In the genomic region with DNA sequence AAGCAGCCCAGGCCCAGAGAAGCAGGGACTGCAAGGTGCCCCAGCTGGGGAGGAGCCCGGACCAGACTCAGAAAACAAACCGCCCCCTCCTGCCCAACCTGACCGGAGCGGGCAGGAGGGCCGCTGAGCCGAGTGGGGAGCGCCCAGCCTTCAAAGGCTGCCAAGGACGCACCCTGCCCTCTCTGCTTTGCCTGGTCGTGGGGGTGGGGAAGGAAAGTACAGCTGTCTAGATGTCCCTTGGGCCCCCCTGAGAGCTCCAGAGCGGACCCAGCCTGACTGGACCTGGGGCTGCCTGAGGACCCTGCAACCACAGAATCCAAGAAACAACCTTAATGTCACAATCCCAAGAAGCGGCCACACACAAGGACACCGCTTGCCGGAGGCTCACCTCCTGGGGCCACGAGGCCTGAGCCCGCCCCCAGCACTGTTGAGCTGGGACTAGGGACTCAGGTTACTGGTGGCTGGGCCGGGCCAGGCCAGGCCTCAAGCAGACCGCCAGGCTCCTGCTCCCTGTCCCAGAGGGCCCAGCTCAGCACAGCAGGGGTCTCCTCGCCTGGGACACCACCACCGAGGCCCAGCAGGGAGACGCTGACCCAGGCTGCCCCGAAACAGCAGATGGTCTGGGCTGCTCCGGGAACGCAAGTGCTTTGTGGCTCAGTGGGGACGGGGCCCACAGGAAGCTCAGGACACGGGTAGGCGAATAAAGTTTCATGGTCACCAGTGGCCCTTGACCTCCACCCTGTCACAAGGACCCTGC, we compare ENCODE assay signal across 8 cellular contexts. TPM values are rescaled to one million over a fixed set of nuclear protein-coding genes. Genes with fewer than 3 reads are reported as not detected.
DNase-seq lines count a peak whose midpoint lies in the region; ATAC-seq lines count a peak whose summit lies in the region.

No MANE protein-coding gene starts in this region.

- H3K9ac ChIP-seq in iPS-15b (ENCODE audit: low read depth, low read length): peak overlapping the region; percentile 24

- H3K27me3 ChIP-seq in iPS-15b (ENCODE audit: control insufficient read depth, insufficient read depth, low read length): no peaks in the 10 kb centered on the region

- H3K36me3 Mint-ChIP-seq in activated CD4-positive, alpha-beta T cell treated with anti-CD3 and anti-CD28 coated beads, Interleukin-2, amount 10 ng/mL, durations not matched to agents 24 days and 14 days (ENCODE audit: low read depth): peaks cover 2% of the 10 kb centered on the region
- H3K36me3 Mint-ChIP-seq in activated T-helper 1 cell treated with anti-CD3 and anti-CD28 coated beads, Interleukin-12 subunit alpha, Interleukin-12 subunit beta, Interleukin-2, Interleukin-4 antibody, amounts not matched to agents 30 ng/mL and 10 ng/mL and 1 ng/mL, durations not matched to agents 14 hours and 24 hours and 36 hours (ENCODE audit: low read depth): no peaks in the 10 kb centered on the region
- H3K36me3 Mint-ChIP-seq in stimulated activated effector memory CD8-positive, alpha-beta T cell treated with anti-CD3 and anti-CD28 coated beads, Interleukin-12 subunit alpha, Interleukin-12 subunit beta, amount 100 ng/mL, for 72 hours: no peaks in the 10 kb centered on the region

- no peaks in the 10 kb centered on the region for H3K9me3 Mint-ChIP-seq in activated CD4-positive, alpha-beta T cell treated with anti-CD3 and anti-CD28 coated beads, Interleukin-2, amount 10 ng/mL, durations not matched to agents 24 days and 14 days
- no peaks in the 10 kb centered on the region for H3K9me3 Mint-ChIP-seq in activated T-helper 1 cell treated with anti-CD3 and anti-CD28 coated beads, Interleukin-12 subunit alpha, Interleukin-12 subunit beta, Interleukin-2, Interleukin-4 antibody, amounts not matched to agents 30 ng/mL and 10 ng/mL and 1 ng/mL, durations not matched to agents 14 hours and 24 hours and 36 hours
- no peaks in the 10 kb centered on the region for H3K9me3 Mint-ChIP-seq in stimulated activated effector memory CD8-positive, alpha-beta T cell treated with anti-CD3 and anti-CD28 coated beads, Interleukin-12 subunit alpha, Interleukin-12 subunit beta, amount 100 ng/mL, for 72 hours

- no peak for DNase-seq in activated CD4-positive, alpha-beta T cell treated with anti-CD3 and anti-CD28 coated beads, Interleukin-2, amount 10 ng/mL, durations not matched to agents 24 days and 14 days
- no peak for DNase-seq in activated CD4-positive, alpha-beta T cell treated with anti-CD3 and anti-CD28 coated beads, Interleukin-2, amount 50 U/mL, for 1 hour
- no peak for DNase-seq in activated T-helper 1 cell treated with anti-CD3 and anti-CD28 coated beads, Interleukin-12 subunit alpha, Interleukin-12 subunit beta, Interleukin-2, Interleukin-4 antibody, amounts not matched to agents 30 ng/mL and 10 ng/mL and 1 ng/mL, durations not matched to agents 14 hours and 24 hours and 36 hours (ENCODE audit: low spot score)
- no peak for DNase-seq in stimulated activated effector memory CD8-positive, alpha-beta T cell treated with anti-CD3 and anti-CD28 coated beads, Interleukin-12 subunit alpha, Interleukin-12 subunit beta, amount 100 ng/mL, for 72 hours (ENCODE audit: low spot score in 2 of 2)
- DNase-seq in NK-92 (lab: John Stamatoyannopoulos, UW; ENCODE audit: unreplicated experiment) (no peak), middle frontal gyrus (ENCODE audit: extremely low spot score, low spot score) (no peak)

- no peak for ATAC-seq in stimulated activated effector memory CD8-positive, alpha-beta T cell treated with anti-CD3 and anti-CD28 coated beads, Interleukin-12 subunit alpha, Interleukin-12 subunit beta, amount 100 ng/mL, for 72 hours
- ATAC-seq in GM21619 (IDR thresholded peaks at IDR 0.05; ENCODE audit: unreplicated experiment): no peak

- peak overlapping the region; percentile 58 for H3K27ac Mint-ChIP-seq in activated CD4-positive, alpha-beta T cell treated with anti-CD3 and anti-CD28 coated beads, Interleukin-2, amount 10 ng/mL, durations not matched to agents 24 days and 14 days
- H3K27ac Mint-ChIP-seq in activated T-helper 1 cell treated with anti-CD3 and anti-CD28 coated beads, Interleukin-12 subunit alpha, Interleukin-12 subunit beta, Interleukin-2, Interleukin-4 antibody, amounts not matched to agents 30 ng/mL and 10 ng/mL and 1 ng/mL, durations not matched to agents 14 hours and 24 hours and 36 hours: peak overlapping the region; percentile 63
- H3K27ac Mint-ChIP-seq in stimulated activated effector memory CD8-positive, alpha-beta T cell treated with anti-CD3 and anti-CD28 coated beads, Interleukin-12 subunit alpha, Interleukin-12 subunit beta, amount 100 ng/mL, for 72 hours: no peak overlapping the region

- H3K4me1 Mint-ChIP-seq in activated CD4-positive, alpha-beta T cell treated with anti-CD3 and anti-CD28 coated beads, Interleukin-2, amount 10 ng/mL, durations not matched to agents 24 days and 14 days: peaks cover 17% of the 10 kb centered on the region
- peaks cover 19% of the 10 kb centered on the region for H3K4me1 Mint-ChIP-seq in activated T-helper 1 cell treated with anti-CD3 and anti-CD28 coated beads, Interleukin-12 subunit alpha, Interleukin-12 subunit beta, Interleukin-2, Interleukin-4 antibody, amounts not matched to agents 30 ng/mL and 10 ng/mL and 1 ng/mL, durations not matched to agents 14 hours and 24 hours and 36 hours (ENCODE audit: low read depth)
- peaks cover 24% of the 10 kb centered on the region for H3K4me1 Mint-ChIP-seq in stimulated activated effector memory CD8-positive, alpha-beta T cell treated with anti-CD3 and anti-CD28 coated beads, Interleukin-12 subunit alpha, Interleukin-12 subunit beta, amount 100 ng/mL, for 72 hours

- H3K27me3 Mint-ChIP-seq in activated CD4-positive, alpha-beta T cell treated with anti-CD3 and anti-CD28 coated beads, Interleukin-2, amount 10 ng/mL, durations not matched to agents 24 days and 14 days: peaks cover 9% of the 10 kb centered on the region
- peaks cover 9% of the 10 kb centered on the region for H3K27me3 Mint-ChIP-seq in activated T-helper 1 cell treated with anti-CD3 and anti-CD28 coated beads, Interleukin-12 subunit alpha, Interleukin-12 subunit beta, Interleukin-2, Interleukin-4 antibody, amounts not matched to agents 30 ng/mL and 10 ng/mL and 1 ng/mL, durations not matched to agents 14 hours and 24 hours and 36 hours (ENCODE audit: insufficient read depth)

- no peaks in the 10 kb centered on the region for H3K9me3 ChIP-seq in iPS-15b (ENCODE audit: control insufficient read depth, insufficient read depth, low read length)

- H3K4me3 ChIP-seq in iPS-15b (ENCODE audit: low read depth, low read length): peak overlapping the region; percentile 52

- no peaks in the 10 kb centered on the region for H3K36me3 ChIP-seq in iPS-15b (ENCODE audit: control insufficient read depth, insufficient read depth, low read length)

- H3K4me3 Mint-ChIP-seq in activated CD4-positive, alpha-beta T cell treated with anti-CD3 and anti-CD28 coated beads, Interleukin-2, amount 10 ng/mL, durations not matched to agents 24 days and 14 days: peak overlapping the region; percentile 81
- peak overlapping the region; percentile 82 for H3K4me3 Mint-ChIP-seq in activated T-helper 1 cell treated with anti-CD3 and anti-CD28 coated beads, Interleukin-12 subunit alpha, Interleukin-12 subunit beta, Interleukin-2, Interleukin-4 antibody, amounts not matched to agents 30 ng/mL and 10 ng/mL and 1 ng/mL, durations not matched to agents 14 hours and 24 hours and 36 hours
- H3K4me3 Mint-ChIP-seq in stimulated activated effector memory CD8-positive, alpha-beta T cell treated with anti-CD3 and anti-CD28 coated beads, Interleukin-12 subunit alpha, Interleukin-12 subunit beta, amount 100 ng/mL, for 72 hours: peak overlapping the region; percentile 71

- peaks cover 2% of the 10 kb centered on the region for H3K4me1 ChIP-seq in iPS-15b (ENCODE audit: control insufficient read depth, insufficient read depth, low read length)

- intact Hi-C loops in activated CD4-positive, alpha-beta T cell treated with anti-CD3 and anti-CD28 coated beads, Interleukin-2, amount 10 ng/mL, durations not matched to agents 24 days and 14 days (cut with micrococcal nuclease): loop anchor here (2.0 kb wide), 3 partner anchors 23 to 51 kb away; a partner anchor contains a TSS
- intact Hi-C loops in activated T-helper 1 cell treated with anti-CD3 and anti-CD28 coated beads, Interleukin-12 subunit alpha, Interleukin-12 subunit beta, Interleukin-2, Interleukin-4 antibody, amounts not matched to agents 30 ng/mL and 10 ng/mL and 1 ng/mL, durations not matched to agents 14 hours and 24 hours and 36 hours (cut with micrococcal nuclease): loop anchor here (2.0 kb wide), 1 partner anchor 27 kb away; a partner anchor contains a TSS

RNA-seq across cellular contexts. Expression of a gene that starts 1.4 kb away (rescaled TPM):
- total RNA-seq in activated CD4-positive, alpha-beta T cell treated with anti-CD3 and anti-CD28 coated beads, Interleukin-2, amount 10 ng/mL, durations not matched to agents 24 days and 14 days: 63.2 and 65.9 TPM in 2 replicates
- 66.5 and 72.2 TPM in 2 replicates for total RNA-seq in activated T-helper 1 cell treated with anti-CD3 and anti-CD28 coated beads, Interleukin-12 subunit alpha, Interleukin-12 subunit beta, Interleukin-2, Interleukin-4 antibody, amounts not matched to agents 30 ng/mL and 10 ng/mL and 1 ng/mL, durations not matched to agents 14 hours and 24 hours and 36 hours

RNA-seq across cellular contexts. Expression of a gene that starts 10.5 kb away (rescaled TPM):
- total RNA-seq in activated CD4-positive, alpha-beta T cell treated with anti-CD3 and anti-CD28 coated beads, Interleukin-2, amount 10 ng/mL, durations not matched to agents 24 days and 14 days: 0.24 and 0.75 TPM in 2 replicates
- 0.18 and 0.20 TPM in 2 replicates for total RNA-seq in activated T-helper 1 cell treated with anti-CD3 and anti-CD28 coated beads, Interleukin-12 subunit alpha, Interleukin-12 subunit beta, Interleukin-2, Interleukin-4 antibody, amounts not matched to agents 30 ng/mL and 10 ng/mL and 1 ng/mL, durations not matched to agents 14 hours and 24 hours and 36 hours

RNA-seq across cellular contexts. Expression of a gene that starts 16.8 kb away (rescaled TPM):
- 0.28 and 0.38 TPM in 2 replicates for total RNA-seq in activated CD4-positive, alpha-beta T cell treated with anti-CD3 and anti-CD28 coated beads, Interleukin-2, amount 10 ng/mL, durations not matched to agents 24 days and 14 days
- 0.22 and 0.34 TPM in 2 replicates for total RNA-seq in activated T-helper 1 cell treated with anti-CD3 and anti-CD28 coated beads, Interleukin-12 subunit alpha, Interleukin-12 subunit beta, Interleukin-2, Interleukin-4 antibody, amounts not matched to agents 30 ng/mL and 10 ng/mL and 1 ng/mL, durations not matched to agents 14 hours and 24 hours and 36 hours

RNA-seq across cellular contexts. Expression of a gene that starts 23.2 kb away (rescaled TPM):
- total RNA-seq in activated CD4-positive, alpha-beta T cell treated with anti-CD3 and anti-CD28 coated beads, Interleukin-2, amount 10 ng/mL, durations not matched to agents 24 days and 14 days: 11.5 and 12.3 TPM in 2 replicates
- 13.6 and 14.6 TPM in 2 replicates for total RNA-seq in activated T-helper 1 cell treated with anti-CD3 and anti-CD28 coated beads, Interleukin-12 subunit alpha, Interleukin-12 subunit beta, Interleukin-2, Interleukin-4 antibody, amounts not matched to agents 30 ng/mL and 10 ng/mL and 1 ng/mL, durations not matched to agents 14 hours and 24 hours and 36 hours

RNA-seq across cellular contexts. Expression of a gene that starts 23.4 kb away (rescaled TPM):
- 145 TPM in 2 replicates for total RNA-seq in activated CD4-positive, alpha-beta T cell treated with anti-CD3 and anti-CD28 coated beads, Interleukin-2, amount 10 ng/mL, durations not matched to agents 24 days and 14 days
- 144 and 147 TPM in 2 replicates for total RNA-seq in activated T-helper 1 cell treated with anti-CD3 and anti-CD28 coated beads, Interleukin-12 subunit alpha, Interleukin-12 subunit beta, Interleukin-2, Interleukin-4 antibody, amounts not matched to agents 30 ng/mL and 10 ng/mL and 1 ng/mL, durations not matched to agents 14 hours and 24 hours and 36 hours
